In genomic region chr5:142655339-142656267, GRCh38 we compare ENCODE assay signal across 8 cellular contexts. TPM values are rescaled to one million over a fixed set of nuclear protein-coding genes. Genes with fewer than 3 reads are reported as not detected.
A peak's percentile ranks its signal among the peaks of the same experiment; 100 is the strongest.
DNase-seq lines count a peak whose midpoint lies in the region; ATAC-seq and TF ChIP-seq lines count a peak whose summit lies in the region.

No MANE protein-coding gene starts in this region.

- no peak overlapping the region for H2AFZ ChIP-seq in neural cell (ENCODE audit: low read depth, low read length)

- H3K27ac ChIP-seq in AG04450 (ENCODE audit: low read depth, low read length) (no peak overlapping the region), Peyer's patch (peak overlapping the region in 1 of 4 donors; percentile 35), neural cell (ENCODE audit: low read length) (no peak overlapping the region), stomach (peak overlapping the region in 2 of 5 donors; percentile 42 to 63)

- 17 to 19% (median 17%) methylated on average over 13 of the region's 13 CpGs for WGBS in stomach, 5 donors

- CTCF ChIA-PET in AG04450 (lab: Charles Lee) = interaction anchor here (0.6 to 4.1 kb wide), 61 partner anchors 8 to 511 kb away, joined by 3 to 244 read pairs (median 5); partner anchors contain the start of gene FGF1

- TF ChIP-seq RAD21 in neural cell (conservative IDR thresholded peaks at IDR 0.05) = peak; percentile 92

- TF ChIP-seq POLR2A in Peyer's patch (IDR thresholded peaks at IDR 0.05) = no peak
- no peak for TF ChIP-seq POLR2A in stomach (IDR thresholded peaks at IDR 0.05)

- H3K9me2 ChIP-seq in neural cell (ENCODE audit: insufficient read depth, low read length) = no peaks in the 10 kb centered on the region

- H3K4me2 ChIP-seq in neural cell (ENCODE audit: low read length) = no peak overlapping the region

- H3K36me3 ChIP-seq in Peyer's patch = no peaks in the 10 kb centered on the region
- no peaks in the 10 kb centered on the region for H3K36me3 ChIP-seq in neural cell (ENCODE audit: insufficient read depth, low read length)
- H3K36me3 ChIP-seq in stomach = no peaks in the 10 kb centered on the region

- no peak overlapping the region for H3K9ac ChIP-seq in neural cell (ENCODE audit: low read length)

- POLR2A ChIA-PET in AG04450 (lab: Yijun Ruan, JAX) = interaction anchor here (1.0 to 1.9 kb wide), 4 partner anchors 11 to 44 kb away, joined by 3 to 9 read pairs (median 6); no protein-coding TSS in a partner anchor

- ATAC-seq in GM18909 (IDR thresholded peaks at IDR 0.05; ENCODE audit: poor library complexity, unreplicated experiment) = peak; percentile 72

- H3K9me3 ChIP-seq in AG04450 (ENCODE audit: control insufficient read depth, insufficient read depth, low read length) = no peaks in the 10 kb centered on the region
- H3K9me3 ChIP-seq in Peyer's patch = no peaks in the 10 kb centered on the region
- H3K9me3 ChIP-seq in neural cell (ENCODE audit: low read length) = no peaks in the 10 kb centered on the region
- H3K9me3 ChIP-seq in stomach = no peaks in the 10 kb centered on the region

- intact Hi-C loops in stomach (cut with DNase I; ENCODE audit: low total_unique reads) = loop anchor here (5.0 kb wide), 1 partner anchor 42 kb away; no protein-coding TSS in a partner anchor

- no peak overlapping the region for H3K4me3 ChIP-seq in AG04450 (ENCODE audit: low read depth, low read length)
- no peak overlapping the region for H3K4me3 ChIP-seq in Peyer's patch
- no peak overlapping the region for H3K4me3 ChIP-seq in fibroblast of mammary gland (ENCODE audit: control insufficient read depth, low read depth, low read length)
- no peak overlapping the region for H3K4me3 ChIP-seq in neural cell (ENCODE audit: low read length)
- H3K4me3 ChIP-seq in stomach = no peak overlapping the region

- H4K20me1 ChIP-seq in neural cell (ENCODE audit: insufficient read depth) = no peaks in the 10 kb centered on the region

- peak; percentile 99 for TF ChIP-seq CTCF in AG04450 (IDR thresholded peaks at IDR 0.05; ENCODE audit: low read depth, low read length)
- TF ChIP-seq CTCF in Peyer's patch (IDR thresholded peaks at IDR 0.05) = peak; percentile 29 to 92 (median 87)
- peak; percentile 99 for TF ChIP-seq CTCF in fibroblast of mammary gland (conservative IDR thresholded peaks at IDR 0.05; ENCODE audit: control insufficient read depth, insufficient read depth, low read depth, low read length)
- TF ChIP-seq CTCF in neural cell (IDR thresholded peaks at IDR 0.05; ENCODE audit: poor library complexity, severe bottlenecking) = peak; percentile 93
- peak in 5 of 7 experiments; percentile 89 to 98 (median 93) for TF ChIP-seq CTCF in stomach (IDR thresholded peaks at IDR 0.05)

- no peak for TF ChIP-seq EP300 in neural cell (conservative IDR thresholded peaks at IDR 0.05; ENCODE audit: poor library complexity, severe bottlenecking)
- TF ChIP-seq EP300 in stomach (IDR thresholded peaks at IDR 0.05) = no peak

- DNase-seq in AG04450 (ENCODE audit: low read depth, low spot score) (peak; percentile 72), HuH-7.5 (ENCODE audit: low spot score) (peak; percentile 75), Peyer's patch (peak; percentile 55 to 88 (median 86)), activated T-helper 1 cell treated with Interleukin-2 at 50 U/mL for 16 hours (ENCODE audit: low read depth) (peak; percentile 37), fibroblast of mammary gland (ENCODE audit: low read depth) (peak; percentile 79), stomach (peak; percentile 83)

- H3K4me1 ChIP-seq in Peyer's patch (no peaks in the 10 kb centered on the region), stomach (peaks cover 0 to 9% (median 7%) of the 10 kb centered on the region in 4 donors)

- H3K27me3 ChIP-seq in AG04450 (ENCODE audit: control insufficient read depth, insufficient read depth, low read length) = no peaks in the 10 kb centered on the region
- no peaks in the 10 kb centered on the region for H3K27me3 ChIP-seq in Peyer's patch
- H3K27me3 ChIP-seq in neural cell (ENCODE audit: insufficient read depth, low read depth, low read length) = no peaks in the 10 kb centered on the region
- peaks cover 0 to 11% (median 0%) of the 10 kb centered on the region in 3 donors for H3K27me3 ChIP-seq in stomach

- no peaks in the 10 kb centered on the region for H3K79me2 ChIP-seq in neural cell (replicated peaks; ENCODE audit: insufficient read depth, low read length)

- H3F3A ChIP-seq in neural cell (ENCODE audit: insufficient read depth, low read length, poor library complexity, severe bottlenecking) = no peaks in the 10 kb centered on the region

TF ChIP-seq in neural cell, 6 proteins besides CTCF, POLR2A, EP300 and RAD21:
- peak; percentile 95 for TF ChIP-seq SMC3 (conservative IDR thresholded peaks at IDR 0.05; ENCODE audit: poor library complexity)
- no peak for TF ChIP-seq POLR2AphosphoS5 (IDR thresholded peaks at IDR 0.05)

RNA-seq across cellular contexts. Expression of gene FGF1, which starts 30.3 kb away (rescaled TPM):
- polyA plus RNA-seq in AG04450 (2011; rRNA removed) (5.9 and 6.3 TPM in 2 replicates), neural cell (not detected in 2 replicates), stomach (1 to 10 TPM in 1 of 3 donors, under 1 TPM in 2; 0.73 to 1.6 (median 0.92) TPM)
- polyA minus RNA-seq in AG04450 (2011; rRNA and poly(A)+ RNA removed) = 2.3 and 3.7 TPM in 2 replicates
- total RNA-seq in Peyer's patch (not detected), stomach (1 to 10 TPM in 2 of 5 donors, not detected in 3; 1.0 to 3.5 TPM)
- polyA minus RNA-seq in neural cell = not detected in 2 replicates
